In genomic region chr18:55588876-55589595, GRCh38 we compare ENCODE assay signal across 8 cellular contexts. TPM values are rescaled to one million over a fixed set of nuclear protein-coding genes. Genes with fewer than 3 reads are reported as not detected.
DNase-seq lines count a peak whose midpoint lies in the region; ATAC-seq and TF ChIP-seq lines count a peak whose summit lies in the region.

No MANE protein-coding gene starts in this region.

- H3K36me3 ChIP-seq in heart right ventricle: peaks cover 0 to 8% (median 0%) of the 10 kb centered on the region in 9 donors
- H3K36me3 ChIP-seq in trophoblast cell (ENCODE audit: control insufficient read depth in 1 of 2, insufficient read depth in 2 of 2, low read length in 2 of 2): no peaks in the 10 kb centered on the region

- no peak overlapping the region for H3K23ac ChIP-seq in trophoblast cell (ENCODE audit: low read length)

- peak overlapping the region; percentile 79 for H3K4me2 ChIP-seq in trophoblast cell (ENCODE audit: low read length)

- ATAC-seq in heart right ventricle (no peak), T-cell (replicated peaks in 1 of 4) (no peak), GM19467 (IDR thresholded peaks at IDR 0.05; ENCODE audit: unreplicated experiment) (no peak), GM18861 (IDR thresholded peaks at IDR 0.05; ENCODE audit: unreplicated experiment) (no peak)

- no peak for TF ChIP-seq CTCF in heart right ventricle (IDR thresholded peaks at IDR 0.05)
- TF ChIP-seq CTCF in fibroblast of villous mesenchyme (IDR thresholded peaks at IDR 0.05; ENCODE audit: insufficient read depth, low read depth, low read length): no peak

- no peak overlapping the region for H2BK120ac ChIP-seq in trophoblast cell (ENCODE audit: insufficient read depth, low read length, poor library complexity)

- peak overlapping the region in 9 of 10 donors; percentile 81 to 95 (median 88) for H3K27ac ChIP-seq in heart right ventricle
- peak overlapping the region; percentile 72 for H3K27ac ChIP-seq in trophoblast cell (ENCODE audit: low read depth, low read length)

- H3K9me3 Mint-ChIP-seq in T-cell: no peaks in the 10 kb centered on the region

- WGBS in heart right ventricle, 2 donors: 0 to 1% methylated on average over 12 of the region's 12 CpGs
- WGBS in trophoblast cell (ENCODE audit: extremely low coverage, insufficient coverage, insufficient read length): no CpG with 5 or more reads among the region's 12 CpGs

- peaks cover 25 to 39% (median 27%) of the 10 kb centered on the region in 3 donors for H3K4me1 Mint-ChIP-seq in T-cell

- H4K91ac ChIP-seq in trophoblast cell (ENCODE audit: low read depth, low read length): no peak overlapping the region

- no peaks in the 10 kb centered on the region for H3K9me3 ChIP-seq in heart right ventricle
- no peaks in the 10 kb centered on the region for H3K9me3 ChIP-seq in trophoblast cell (ENCODE audit: insufficient read depth, low read depth, low read length)

- no peak overlapping the region for H3K27ac Mint-ChIP-seq in T-cell

- H3K4me3 ChIP-seq in heart right ventricle (peak overlapping the region; percentile 49 to 78 (median 73)), fibroblast of villous mesenchyme (ENCODE audit: low read depth, low read length) (peak overlapping the region; percentile 83), trophoblast cell (ENCODE audit: low read depth, low read length) (no peak overlapping the region)

- peaks cover 4% of the 10 kb centered on the region for H3K36me3 Mint-ChIP-seq in T-cell

- no peak overlapping the region for H4K12ac ChIP-seq in trophoblast cell (ENCODE audit: low read depth, low read length)

- no peak overlapping the region for H4K8ac ChIP-seq in trophoblast cell (ENCODE audit: low read depth, low read length)

- peak overlapping the region; percentile 80 to 90 (median 81) for H3K4me3 Mint-ChIP-seq in T-cell

- no peak overlapping the region for H3K18ac ChIP-seq in trophoblast cell (ENCODE audit: low read length)

- H3K9ac ChIP-seq in trophoblast cell (ENCODE audit: low read length): peak overlapping the region; percentile 57

- H2BK12ac ChIP-seq in trophoblast cell (ENCODE audit: low read length): no peak overlapping the region

- DNase-seq in heart right ventricle (no peak), cardiac septum (ENCODE audit: low spot score) (no peak), T-cell (no peak), fibroblast of villous mesenchyme (ENCODE audit: low read depth) (peak; percentile 55), trophoblast cell (no peak), UCSD-AML1 (lab: John Stamatoyannopoulos, UW; ENCODE audit: unreplicated experiment) (no peak)

- no peak overlapping the region for H3K4ac ChIP-seq in trophoblast cell (ENCODE audit: low read depth, low read length)

- no peak overlapping the region for H2BK5ac ChIP-seq in trophoblast cell (ENCODE audit: low read depth, low read length, poor library complexity)

- H3K27me3 Mint-ChIP-seq in T-cell: peaks cover 36 to 57% of the 10 kb centered on the region in 2 donors

- POLR2A ChIA-PET in T-cell (lab: Charles Lee): no interaction called here

- CTCF ChIA-PET in T-cell (lab: Charles Lee): interaction anchor here in 1 of 2 donors (0.6 kb wide), 1 partner anchor 76 kb away, joined by 3 read pairs; no protein-coding TSS in a partner anchor

- peaks cover 0 to 29% (median 19%) of the 10 kb centered on the region in 9 donors for H3K4me1 ChIP-seq in heart right ventricle
- H3K4me1 ChIP-seq in trophoblast cell (ENCODE audit: control insufficient read depth in 1 of 2, insufficient read depth in 2 of 2, low read length in 2 of 2): peaks cover 4 to 6% of the 10 kb centered on the region in 2 experiments

- intact Hi-C loops in heart right ventricle (cut with DNase I) (loop anchor here in 9 of 10 donors (1.0 to 10.0 kb wide), 24 partner anchors 74 to 988 kb away; no protein-coding TSS in a partner anchor), cardiac septum (cut with DNase I) (loop anchor here (1.0 to 10.0 kb wide), 9 partner anchors 77 to 986 kb away; no protein-coding TSS in a partner anchor)

- H3K14ac ChIP-seq in trophoblast cell (ENCODE audit: low read length): no peak overlapping the region

- peaks cover 7% of the 10 kb centered on the region for H3K79me2 ChIP-seq in trophoblast cell (ENCODE audit: control insufficient read depth, insufficient read depth, low read length, poor library complexity)

- H3K79me1 ChIP-seq in trophoblast cell (ENCODE audit: low read length): peaks cover 12% of the 10 kb centered on the region

- H2AK5ac ChIP-seq in trophoblast cell (ENCODE audit: low read length): no peak overlapping the region

- H3K27me3 ChIP-seq in heart right ventricle (no peaks in the 10 kb centered on the region), trophoblast cell (ENCODE audit: insufficient read depth, low read length) (no peaks in the 10 kb centered on the region)

- no peak overlapping the region for H2AFZ ChIP-seq in trophoblast cell (ENCODE audit: insufficient read depth, low read length, poor library complexity)

RNA-seq across cellular contexts. Expression of gene TCF4, which starts 1.0 kb away (rescaled TPM):
- total RNA-seq in heart right ventricle (10 to 100 TPM; 50.0 to 90.1 (median 70.5) TPM), cardiac septum (69.9 TPM), T-cell (10 to 100 TPM in 1 of 5 donors, 1 to 10 TPM in 4; 2.6 to 11.0 (median 6.6) TPM), fibroblast of villous mesenchyme (81.5 and 84.6 TPM in 2 replicates)
- 10 to 100 TPM; 12.6 to 22.1 TPM for polyA plus RNA-seq in heart right ventricle
- 71.8 and 73.1 TPM in 2 replicates for polyA plus RNA-seq in trophoblast cell (2013)
